ENCODE assay signal across 18 cellular contexts in genomic region chrX:72644946-72645345, GRCh38.
DNase-seq lines count a peak whose midpoint lies in the region; ATAC-seq and TF ChIP-seq lines count a peak whose summit lies in the region.
"Had no signal": no experiment of that assay in that cellular context is flagged by ENCODE, and none has a peak within 500 bp of the region (broad histone marks: within the 10 kb centered on the region; RNA-seq: fewer than 3 reads in every experiment).

No MANE protein-coding gene starts in this region.

- H3K36me3 Mint-ChIP-seq in effector memory CD8-positive, alpha-beta T cell (ENCODE audit: insufficient read depth): no peaks in the 10 kb centered on the region

- H3K9ac ChIP-seq in colonic mucosa (ENCODE audit: low read depth in 2 of 2, low read length in 2 of 2): no peak overlapping the region
- H3K9ac ChIP-seq: SK-N-SH had no signal

- intact Hi-C loops in right cardiac atrium (cut with DNase I) (no loop called here), cardiac septum (cut with DNase I) (no loop called here), colonic mucosa (cut with DNase I) (no loop called here)

- 69% methylated on average over 2 of the region's 2 CpGs for WGBS in right cardiac atrium

- H3K27me3 Mint-ChIP-seq in effector memory CD8-positive, alpha-beta T cell: no peaks in the 10 kb centered on the region
- H3K27me3 Mint-ChIP-seq: CD4-positive, alpha-beta T cell had no signal

- no peaks in the 10 kb centered on the region for H3K4me1 ChIP-seq in right cardiac atrium (ENCODE audit: control insufficient read depth, insufficient read depth, low read length)
- no peaks in the 10 kb centered on the region for H3K4me1 ChIP-seq in colonic mucosa
- H3K4me1 ChIP-seq: ascending aorta, gastroesophageal sphincter, left lung had no signal

- H3K4me3 Mint-ChIP-seq in effector memory CD8-positive, alpha-beta T cell: no peak overlapping the region
- H3K4me3 Mint-ChIP-seq: CD4-positive, alpha-beta T cell had no signal

- H3K9me3 ChIP-seq in right cardiac atrium (ENCODE audit: control insufficient read depth, low read length) (no peaks in the 10 kb centered on the region), colonic mucosa (no peaks in the 10 kb centered on the region)
- H3K9me3 ChIP-seq: ascending aorta, gastroesophageal sphincter, left lung, SK-N-SH had no signal

- H3K27ac Mint-ChIP-seq in effector memory CD8-positive, alpha-beta T cell: no peak overlapping the region
- H3K27ac Mint-ChIP-seq: CD4-positive, alpha-beta T cell had no signal

- DNase-seq in right cardiac atrium: peak in 2 of 3 donors; percentile 10 to 46
- no peak for DNase-seq in cardiac septum (ENCODE audit: low spot score)
- DNase-seq in NCI-H1105 treated with DMSO at 0.1 percent for 48 hours (lab: John Stamatoyannopoulos, UW): peak; percentile 31
- DNase-seq in colonic mucosa: peak; percentile 21
- no peak for DNase-seq in effector memory CD8-positive, alpha-beta T cell
- no peak for DNase-seq in foreskin fibroblast
- DNase-seq in stimulated activated CD4-positive, alpha-beta T cell treated with anti-CD3 and anti-CD28 coated beads, Interleukin-2, amount 100 ng/mL, for 24 hours: no peak
- DNase-seq: activated CD4-positive, alpha-beta T cell treated with anti-CD3 and anti-CD28 coated beads for 4 hours; activated CD8-positive, alpha-beta memory T cell treated with anti-CD3 and anti-CD28 coated beads, Interleukin-2, amount 50 U/mL, for 4 hours; activated naive CD4-positive, alpha-beta T cell treated with Interleukin-2 at 50 U/mL for 16 hours; CD4-positive, alpha-beta T cell; left lung; SK-N-SH; stimulated activated CD4-positive, alpha-beta T cell treated with anti-CD3 and anti-CD28 coated beads, Interleukin-1b, Interleukin-23, amount 100 ng/mL, for 48 hours; T1000 had no signal

- H3K36me3 ChIP-seq in colonic mucosa: no peaks in the 10 kb centered on the region
- H3K36me3 ChIP-seq: left lung had no signal

- H3K27me3 ChIP-seq in right cardiac atrium (ENCODE audit: control insufficient read depth, insufficient read depth) (no peaks in the 10 kb centered on the region), colonic mucosa (no peaks in the 10 kb centered on the region)
- H3K27me3 ChIP-seq: ascending aorta, gastroesophageal sphincter, left lung had no signal

- H3K4me3 ChIP-seq in right cardiac atrium (ENCODE audit: low read length) (no peak overlapping the region), colonic mucosa (no peak overlapping the region), foreskin fibroblast (ENCODE audit: low read depth in 1 of 2, low read length in 2 of 2) (no peak overlapping the region)
- H3K4me3 ChIP-seq: ascending aorta, gastroesophageal sphincter, left lung had no signal

- H3K9me3 Mint-ChIP-seq in effector memory CD8-positive, alpha-beta T cell: no peaks in the 10 kb centered on the region
- H3K9me3 Mint-ChIP-seq: CD4-positive, alpha-beta T cell had no signal

- no peaks in the 10 kb centered on the region for H3K4me1 Mint-ChIP-seq in effector memory CD8-positive, alpha-beta T cell (ENCODE audit: low read depth in 2 of 2)

- H3K27ac ChIP-seq in right cardiac atrium (ENCODE audit: low read length) (no peak overlapping the region), colonic mucosa (no peak overlapping the region)
- H3K27ac ChIP-seq: ascending aorta, gastroesophageal sphincter, left lung had no signal

- ATAC-seq in right cardiac atrium: no peak
- ATAC-seq in effector memory CD8-positive, alpha-beta T cell (replicated peaks): no peak
- no peak for ATAC-seq in GM18907 (IDR thresholded peaks at IDR 0.05; ENCODE audit: unreplicated experiment)
- ATAC-seq: gastroesophageal sphincter, left lung had no signal

- no peak for TF ChIP-seq CTCF in colonic mucosa (IDR thresholded peaks at IDR 0.05)
- TF ChIP-seq CTCF in foreskin fibroblast (IDR thresholded peaks at IDR 0.05; ENCODE audit: low read depth, low read length): no peak

Comparison
In these comparisons a context has a peak if more than half of its experiments do, and no peak if none do; other contexts are left out.
1. DNase-seq: peak in right cardiac atrium (2 of 3), NCI-H1105 treated with DMSO at 0.1 percent for 48 hours (single experiment) and colonic mucosa (single experiment); none in cardiac septum (single experiment), effector memory CD8-positive, alpha-beta T cell (0 of 3), foreskin fibroblast (0 of 2) and stimulated activated CD4-positive, alpha-beta T cell treated with anti-CD3 and anti-CD28 coated beads, Interleukin-2, amount 100 ng/mL, for 24 hours (0 of 2).